Comparison of ENCODE assay signal across 8 cellular contexts in the genomic region with DNA sequence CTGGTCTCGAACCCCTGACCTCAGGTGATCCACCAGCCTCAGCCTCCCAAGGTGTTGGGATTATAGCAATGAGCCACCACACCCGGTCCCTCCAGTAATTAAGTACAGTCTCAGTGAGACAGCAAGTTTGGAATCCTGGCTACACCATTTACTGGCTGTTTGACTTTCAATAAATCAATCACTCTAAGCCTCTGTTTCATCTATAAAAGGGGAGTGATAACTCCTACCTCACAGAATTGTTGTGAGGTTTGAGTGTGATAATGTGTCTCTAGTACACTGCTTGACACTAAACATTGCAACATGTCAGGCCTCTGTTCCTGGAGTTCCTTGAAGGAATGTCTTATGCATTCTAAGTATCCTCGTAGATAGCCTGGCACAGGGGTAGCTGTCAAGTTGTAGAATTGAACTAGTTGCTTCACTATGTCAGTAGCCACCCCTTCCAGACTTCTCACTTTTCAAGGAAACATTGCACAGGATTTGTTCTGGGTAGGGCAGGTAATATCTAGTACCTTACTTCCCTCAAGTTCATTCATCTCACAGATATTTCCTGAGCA. TPM values are rescaled to one million over a fixed set of nuclear protein-coding genes. Genes with fewer than 3 reads are reported as not detected.
DNase-seq lines count a peak whose midpoint lies in the region; ATAC-seq and TF ChIP-seq lines count a peak whose summit lies in the region.

No MANE protein-coding gene starts in this region.

- no peak for ATAC-seq in central memory CD8-positive, alpha-beta T cell (replicated peaks; ENCODE audit: extremely low read depth, poor library complexity, severe bottlenecking)
- ATAC-seq in natural killer cell treated with Interleukin-12 subunit alpha and Interleukin-12 subunit beta and Interleukin-15 and Interleukin-18, amount 100 ng/mL, for 72 hours: no peak
- ATAC-seq in aorta (ENCODE audit: low FRiP score): no peak

- H3K9me3 Mint-ChIP-seq in IgD-negative memory B cell: peaks cover 0 to 2% (median 1%) of the 10 kb centered on the region in 3 donors
- H3K9me3 Mint-ChIP-seq in central memory CD8-positive, alpha-beta T cell: peaks cover 6% of the 10 kb centered on the region
- H3K9me3 Mint-ChIP-seq in natural killer cell treated with Interleukin-12 subunit alpha and Interleukin-12 subunit beta and Interleukin-15 and Interleukin-18, amount 100 ng/mL, for 72 hours: peaks cover 3% of the 10 kb centered on the region

- peak overlapping the region in 2 of 3 donors; percentile 13 to 98 for H3K27ac Mint-ChIP-seq in IgD-negative memory B cell
- peak overlapping the region; percentile 99 for H3K27ac Mint-ChIP-seq in central memory CD8-positive, alpha-beta T cell (ENCODE audit: low read depth)
- H3K27ac Mint-ChIP-seq in natural killer cell treated with Interleukin-12 subunit alpha and Interleukin-12 subunit beta and Interleukin-15 and Interleukin-18, amount 100 ng/mL, for 72 hours: peak overlapping the region; percentile 19 to 88

- H3K4me3 Mint-ChIP-seq in IgD-negative memory B cell: peak overlapping the region; percentile 87 to 90 (median 88)
- H3K4me3 Mint-ChIP-seq in central memory CD8-positive, alpha-beta T cell: peak overlapping the region; percentile 82
- H3K4me3 Mint-ChIP-seq in natural killer cell treated with Interleukin-12 subunit alpha and Interleukin-12 subunit beta and Interleukin-15 and Interleukin-18, amount 100 ng/mL, for 72 hours: peak overlapping the region; percentile 79

- H3K27me3 Mint-ChIP-seq in IgD-negative memory B cell: peaks cover 2% of the 10 kb centered on the region
- H3K27me3 Mint-ChIP-seq in central memory CD8-positive, alpha-beta T cell: peaks cover 10% of the 10 kb centered on the region
- H3K27me3 Mint-ChIP-seq in natural killer cell treated with Interleukin-12 subunit alpha and Interleukin-12 subunit beta and Interleukin-15 and Interleukin-18, amount 100 ng/mL, for 72 hours: no peaks in the 10 kb centered on the region

- H3K27me3 ChIP-seq in BE2C (no peaks in the 10 kb centered on the region), aorta (ENCODE audit: control insufficient read depth in 1 of 2, insufficient read depth in 2 of 2, low read length in 1 of 2) (no peaks in the 10 kb centered on the region)

- 69 to 75% methylated on average over 3 of the region's 3 CpGs for WGBS in aorta, 2 donors

- no peak for DNase-seq in BE2C
- no peak for DNase-seq in central memory CD8-positive, alpha-beta T cell (ENCODE audit: low spot score in 2 of 2)
- no peak for DNase-seq in natural killer cell treated with Interleukin-12 subunit alpha and Interleukin-12 subunit beta and Interleukin-15 and Interleukin-18, amount 100 ng/mL, for 72 hours (ENCODE audit: low spot score)
- DNase-seq in HuH-7 (ENCODE audit: low spot score): no peak
- DNase-seq in aorta: no peak
- no peak for DNase-seq in nucleus accumbens (lab: John Stamatoyannopoulos, UW)
- no peak for DNase-seq in central memory CD4-positive, alpha-beta T cell

- peaks cover 26 to 31% (median 28%) of the 10 kb centered on the region in 3 donors for H3K4me1 Mint-ChIP-seq in IgD-negative memory B cell
- H3K4me1 Mint-ChIP-seq in central memory CD8-positive, alpha-beta T cell: peaks cover 29% of the 10 kb centered on the region
- peaks cover 37 to 38% of the 10 kb centered on the region in 2 donors for H3K4me1 Mint-ChIP-seq in natural killer cell treated with Interleukin-12 subunit alpha and Interleukin-12 subunit beta and Interleukin-15 and Interleukin-18, amount 100 ng/mL, for 72 hours (ENCODE audit: low read depth in 2 of 2)

- peaks cover 4% of the 10 kb centered on the region for H3K4me1 ChIP-seq in BE2C
- H3K4me1 ChIP-seq in aorta (ENCODE audit: control insufficient read depth in 1 of 2, insufficient read depth in 2 of 2, low read length in 2 of 2): no peaks in the 10 kb centered on the region

- no peaks in the 10 kb centered on the region for H3K9me3 ChIP-seq in BE2C
- H3K9me3 ChIP-seq in aorta (ENCODE audit: control insufficient read depth, low read length): no peaks in the 10 kb centered on the region

- H3K4me3 ChIP-seq in BE2C (ENCODE audit: low read depth, low read length) (peak overlapping the region; percentile 84), aorta (ENCODE audit: low read length in 2 of 2) (no peak overlapping the region)

- no peak for TF ChIP-seq CTCF in BE2C (IDR thresholded peaks at IDR 0.05; ENCODE audit: low read depth, low read length)

- H3K27ac ChIP-seq in aorta (ENCODE audit: low read depth in 1 of 2, low read length in 2 of 2): no peak overlapping the region

- no peaks in the 10 kb centered on the region for H3K36me3 Mint-ChIP-seq in IgD-negative memory B cell
- H3K36me3 Mint-ChIP-seq in central memory CD8-positive, alpha-beta T cell (ENCODE audit: insufficient read depth): peaks cover 31% of the 10 kb centered on the region
- peaks cover 6% of the 10 kb centered on the region for H3K36me3 Mint-ChIP-seq in natural killer cell treated with Interleukin-12 subunit alpha and Interleukin-12 subunit beta and Interleukin-15 and Interleukin-18, amount 100 ng/mL, for 72 hours

- H3K36me3 ChIP-seq in BE2C (no peaks in the 10 kb centered on the region; the same call in 1 of the 2 replicates), aorta (ENCODE audit: control insufficient read depth in 1 of 2, insufficient read depth in 2 of 2, low read length in 1 of 2) (no peaks in the 10 kb centered on the region)

- intact Hi-C loops in aorta (cut with DNase I): loop anchor here (5.0 kb wide), 1 partner anchor 36 kb away; the partner anchor contains the start of genes MTX1 (in 2 of the 2) and THBS3 (in 2 of the 2)

RNA-seq across cellular contexts. Expression of gene ENTREP3, which starts 12.4 kb away (rescaled TPM):
- 59.3 TPM for polyA plus RNA-seq in BE2C (2012; ENCODE audit: insufficient read depth, insufficient read length, low read depth)
- polyA plus RNA-seq in IgD-negative memory B cell (1.7 TPM), aorta (10 to 100 TPM in 1 of 2 donors, 1 to 10 TPM in 1; 6.0 to 25.4 TPM)
- total RNA-seq in natural killer cell treated with Interleukin-12 subunit alpha and Interleukin-12 subunit beta and Interleukin-15 and Interleukin-18, amount 100 ng/mL, for 72 hours: 10 to 100 TPM; 12.3 to 38.0 TPM
- total RNA-seq in aorta: 10 to 100 TPM; 22.8 to 28.7 TPM

RNA-seq across cellular contexts. Expression of gene SCAMP3, which starts 19.3 kb away (rescaled TPM):
- polyA plus RNA-seq in BE2C (2012; ENCODE audit: insufficient read depth, insufficient read length, low read depth): 203 TPM
- 144 TPM for polyA plus RNA-seq in IgD-negative memory B cell
- total RNA-seq in natural killer cell treated with Interleukin-12 subunit alpha and Interleukin-12 subunit beta and Interleukin-15 and Interleukin-18, amount 100 ng/mL, for 72 hours: 100 to 1,000 TPM; 134 to 169 TPM
- total RNA-seq in aorta: 10 to 100 TPM; 36.9 to 39.7 TPM
- polyA plus RNA-seq in aorta: 10 to 100 TPM; 11.9 to 46.8 TPM

RNA-seq across cellular contexts. Expression of gene CLK2, which starts 30.4 kb away (rescaled TPM):
- 129 TPM for polyA plus RNA-seq in BE2C (2012; ENCODE audit: insufficient read depth, insufficient read length, low read depth)
- polyA plus RNA-seq in IgD-negative memory B cell (19.7 TPM), aorta (10 to 100 TPM in 1 of 2 donors, 1 to 10 TPM in 1; 9.3 to 88.6 TPM)
- total RNA-seq in natural killer cell treated with Interleukin-12 subunit alpha and Interleukin-12 subunit beta and Interleukin-15 and Interleukin-18, amount 100 ng/mL, for 72 hours: 100 to 1,000 TPM in 1 of 2 donors, 10 to 100 TPM in 1; 77.1 to 117 TPM
- 10 to 100 TPM; 39.6 to 63.0 TPM for total RNA-seq in aorta

RNA-seq across cellular contexts. Expression of gene HCN3, which starts 34.4 kb away (rescaled TPM):
- polyA plus RNA-seq in BE2C (2012; ENCODE audit: insufficient read depth, insufficient read length, low read depth): 10.0 TPM
- polyA plus RNA-seq in IgD-negative memory B cell: 2.3 TPM
- 1 to 10 TPM; 2.0 to 4.7 TPM for total RNA-seq in natural killer cell treated with Interleukin-12 subunit alpha and Interleukin-12 subunit beta and Interleukin-15 and Interleukin-18, amount 100 ng/mL, for 72 hours
- total RNA-seq in aorta: 1 to 10 TPM; 1.8 to 5.7 TPM
- 1 to 10 TPM in 1 of 2 donors, under 1 TPM in 1; 0.13 to 3.1 TPM for polyA plus RNA-seq in aorta

RNA-seq across cellular contexts. Expression of gene MTX1, which starts 34.4 kb away (rescaled TPM):
- 149 TPM for polyA plus RNA-seq in BE2C (2012; ENCODE audit: insufficient read depth, insufficient read length, low read depth)
- 41.7 TPM for polyA plus RNA-seq in IgD-negative memory B cell
- 10 to 100 TPM; 42.6 to 53.0 TPM for total RNA-seq in natural killer cell treated with Interleukin-12 subunit alpha and Interleukin-12 subunit beta and Interleukin-15 and Interleukin-18, amount 100 ng/mL, for 72 hours
- total RNA-seq in aorta: 10 to 100 TPM; 20.3 to 21.3 TPM
- polyA plus RNA-seq in aorta: 10 to 100 TPM; 26.2 to 52.9 TPM
